ENCODE assay signal across 8 cellular contexts in genomic region chrX:135520553-135521404, GRCh38. TPM values are rescaled to one million over a fixed set of nuclear protein-coding genes. Genes with fewer than 3 reads are reported as not detected.
A peak's percentile ranks its signal among the peaks of the same experiment; 100 is the strongest.
DNase-seq lines count a peak whose midpoint lies in the region; ATAC-seq, FAIRE-seq and TF ChIP-seq lines count a peak whose summit lies in the region.

Gene INTS6L (plus strand): TSS chrX:135520660. CDS start chrX:135520993, 333 bp downstream.

- intact Hi-C loops in HepG2 (cut with micrococcal nuclease; ENCODE audit: unreplicated experiment): no loop called here

- peak; percentile 91 for ATAC-seq in GM18870 (IDR thresholded peaks at IDR 0.05; ENCODE audit: unreplicated experiment)
- ATAC-seq in HG03108 (IDR thresholded peaks at IDR 0.05; ENCODE audit: unreplicated experiment): peak; percentile 81
- ATAC-seq in HepG2: peak; percentile 40; the same call in 1 of the 3 replicates

- no peak for TF ChIP-seq RAD21 in HepG2 (CRISPR knock-in tag; IDR thresholded peaks at IDR 0.05)

- TF ChIP-seq POLR2A in HepG2 (IDR thresholded peaks at IDR 0.05; ENCODE audit: insufficient read depth in 1 of 2, low read depth in 2 of 2, low read length in 2 of 2): no peak

- H3K4me3 ChIP-seq in AG04450 (ENCODE audit: low read depth, low read length) (peak within 1 kb of the TSS; percentile 68), HepG2 (replicated peaks in 1 of 3; ENCODE audit: insufficient read depth in 1 of 3, low read depth in 2 of 3, low read length in 3 of 3) (no peak within 1 kb of the TSS)

- H3K9me3 ChIP-seq in AG04450 (ENCODE audit: control insufficient read depth, insufficient read depth, low read length): no peaks in the 10 kb centered on the region
- H3K9me3 ChIP-seq in HepG2 (ENCODE audit: low read length): no peaks in the 10 kb centered on the region

- in situ Hi-C loops in HepG2 (cut with HindIII; ENCODE audit: extremely low pct_ligation_motif_present, low pct_unique_long_range_greater_than_20kb): no loop called here

- no peaks in the 10 kb centered on the region for H3K36me3 ChIP-seq in HepG2 (replicated peaks in 1 of 2; ENCODE audit: control insufficient read depth in 1 of 2, insufficient read depth in 2 of 2, low read length in 2 of 2)

- WGBS in HepG2 (ENCODE audit: low lambda C conversion rate): 39% methylated on average over 10 of the region's 50 CpGs

- TF ChIP-seq EP300 in HepG2 (IDR thresholded peaks at IDR 0.05; ENCODE audit: low read depth in 2 of 2, low read length in 2 of 2) (no peak), HepG2 (CRISPR knock-in tag; IDR thresholded peaks at IDR 0.05; ENCODE audit: borderline replicate concordance) (no peak)

- CTCF ChIA-PET in AG04450 (lab: Charles Lee): no interaction called here
- CTCF ChIA-PET in HepG2 (lab: Yijun Ruan, JAX; ENCODE audit: low intra/inter-chr PET ratio, low total read pairs): no interaction called here

- peak; percentile 67 for DNase-seq in AG04450 (ENCODE audit: low read depth, low spot score)
- DNase-seq in NCI-H524 (lab: John Stamatoyannopoulos, UW): peak; percentile 76 to 90
- DNase-seq in activated CD4-positive, alpha-beta T cell treated with anti-CD3 and anti-CD28 coated beads, Interleukin-2, amount 50 U/mL, for 24 hours (ENCODE audit: low read depth in 1 of 2, low spot score in 1 of 2): peak; percentile 37 to 76
- peak; percentile 73 for DNase-seq in dedifferentiated amniotic fluid mesenchymal stem cell (ENCODE audit: extremely low spot score)
- no peak for DNase-seq in HepG2 (ENCODE audit: low spot score)
- DNase-seq in stimulated activated CD4-positive, alpha-beta T cell treated with anti-CD3 and anti-CD28 coated beads, Interleukin-4, amount 100 ng/mL, for 1 hour: peak; percentile 75

- BruUV-seq in HepG2 (replicated peaks; lab: Mats Ljungman, UMichigan): no TSS peak

- peak within 1 kb of the TSS; percentile 68 for H3K27ac ChIP-seq in AG04450 (ENCODE audit: low read depth, low read length)
- no peak within 1 kb of the TSS for H3K27ac ChIP-seq in HepG2 (ENCODE audit: extremely low read length, insufficient read depth, low read length)

- H4K20me1 ChIP-seq in HepG2 (ENCODE audit: insufficient read depth, low read length): no peaks in the 10 kb centered on the region

- TF ChIP-seq CTCF in AG04450 (IDR thresholded peaks at IDR 0.05; ENCODE audit: low read depth, low read length) (no peak), HepG2 (CRISPR knock-in tag; IDR thresholded peaks at IDR 0.05) (no peak)

- H3K9ac ChIP-seq in HepG2 (ENCODE audit: insufficient read depth, low read depth, low read length): no peak within 1 kb of the TSS

- H3K27me3 ChIP-seq in AG04450 (ENCODE audit: control insufficient read depth, insufficient read depth, low read length): no peaks in the 10 kb centered on the region
- peaks cover 0 to 7% of the 10 kb centered on the region in 2 experiments; a peak in 1 of 5 replicates for H3K27me3 ChIP-seq in HepG2 (ENCODE audit: control insufficient read depth in 1 of 2, insufficient read depth in 2 of 2, low read length in 2 of 2)

- H3K4me2 ChIP-seq in HepG2 (ENCODE audit: low read depth, low read length): no peak within 1 kb of the TSS

- no peak for FAIRE-seq in HepG2 (lab: Jason Lieb, UNC)

- POLR2A ChIA-PET in AG04450 (lab: Yijun Ruan, JAX): no interaction called here
- POLR2A ChIA-PET in HepG2 (lab: Yijun Ruan, JAX): no interaction called here

- H3K4me1 ChIP-seq in HepG2 (ENCODE audit: insufficient read depth, low read length): no peaks in the 10 kb centered on the region

- H3K79me2 ChIP-seq in HepG2 (ENCODE audit: insufficient read depth, low read length): no peaks in the 10 kb centered on the region

- H2AFZ ChIP-seq in HepG2 (ENCODE audit: low read length): no peak within 1 kb of the TSS

TF ChIP-seq in HepG2, 621 proteins besides CTCF, POLR2A, EP300 and RAD21 (continues in another document):
- TF ChIP-seq ZBTB8A (CRISPR knock-in tag; IDR thresholded peaks at IDR 0.05; ENCODE audit: borderline replicate concordance, low read depth) (no peak), ZFP41 (CRISPR knock-in tag; IDR thresholded peaks at IDR 0.05; ENCODE audit: borderline replicate concordance) (no peak), FUBP1 (CRISPR knock-in tag; IDR thresholded peaks at IDR 0.05; ENCODE audit: borderline replicate concordance) (no peak)

RNA-seq across cellular contexts. Expression of gene INTS6L, which starts in this region (rescaled TPM):
- polyA plus RNA-seq in AG04450 (2011; rRNA removed): 6.9 and 10.4 TPM in 2 replicates
- polyA minus RNA-seq in AG04450 (2011; rRNA and poly(A)+ RNA removed): 4.0 and 5.3 TPM in 2 replicates
- not detected in 2 replicates for total RNA-seq in HepG2 (2016; rRNA removed; fragmentation: Illumina TruSeq; extraction: Trizol)
- not detected in 2 replicates for total RNA-seq in HepG2 (2016; cell fraction: cytosol; rRNA removed; fragmentation: Illumina TruSeq; extraction: Trizol; ENCODE audit: low read depth)
- not detected in 2 replicates for total RNA-seq in HepG2 (2016; cell fraction: insoluble cytoplasmic fraction; rRNA removed; fragmentation: Illumina TruSeq; extraction: Trizol)
- not detected in 2 replicates for total RNA-seq in HepG2 (2016; cell fraction: membrane; rRNA removed; fragmentation: Illumina TruSeq; extraction: Trizol)
- not detected in 2 replicates for total RNA-seq in HepG2 (2016; cell fraction: nucleus; rRNA removed; fragmentation: Illumina TruSeq; extraction: Trizol)
- 0.01 TPM in 1 of 2 replicates, not detected in the other for polyA plus RNA-seq in HepG2 (2011; rRNA removed)
- not detected in 2 replicates for polyA plus RNA-seq in HepG2 (2011; cell fraction: cytosol; rRNA removed)
- polyA plus RNA-seq in HepG2 (2011; cell fraction: nucleus; rRNA removed): 0.17 TPM in 1 of 2 replicates, not detected in the other
- polyA plus RNA-seq in HepG2 (2012): not detected in 2 replicates
- not detected in 2 replicates for polyA plus RNA-seq in HepG2 (2016; cell fraction: cytosol; fragmentation: Illumina TruSeq; extraction: Trizol; ENCODE audit: low read depth)
- polyA plus RNA-seq in HepG2 (2016; cell fraction: insoluble cytoplasmic fraction; fragmentation: Illumina TruSeq; extraction: Trizol; ENCODE audit: low read depth): not detected in 2 replicates
- polyA plus RNA-seq in HepG2 (2016; cell fraction: membrane; fragmentation: Illumina TruSeq; extraction: Trizol; ENCODE audit: low read depth): not detected in 2 replicates
- polyA plus RNA-seq in HepG2 (2016; cell fraction: nucleus; fragmentation: Illumina TruSeq; extraction: Trizol; ENCODE audit: insufficient read depth, low read depth): not detected in 2 replicates
- not detected in 2 replicates for polyA minus RNA-seq in HepG2 (2011; rRNA and poly(A)+ RNA removed; ENCODE audit: low replicate concordance)
- polyA minus RNA-seq in HepG2 (2011; cell fraction: cytosol; rRNA and poly(A)+ RNA removed): not detected in 2 replicates
- polyA minus RNA-seq in HepG2 (2011; cell fraction: nucleus; rRNA and poly(A)+ RNA removed): not detected in 2 replicates

Comparison
In these comparisons a context has a peak if more than half of its experiments do, and no peak if none do; other contexts are left out.
1. Peak in ATAC-seq in HepG2; RNA of the gene not detected or under 1 TPM.
2. ATAC-seq: peak in every context shown above with its lines; median percentile 91 in GM18870; 81 in HG03108; 40 in HepG2.